ENCODE assay signal across 7 cellular contexts in the genomic region with DNA sequence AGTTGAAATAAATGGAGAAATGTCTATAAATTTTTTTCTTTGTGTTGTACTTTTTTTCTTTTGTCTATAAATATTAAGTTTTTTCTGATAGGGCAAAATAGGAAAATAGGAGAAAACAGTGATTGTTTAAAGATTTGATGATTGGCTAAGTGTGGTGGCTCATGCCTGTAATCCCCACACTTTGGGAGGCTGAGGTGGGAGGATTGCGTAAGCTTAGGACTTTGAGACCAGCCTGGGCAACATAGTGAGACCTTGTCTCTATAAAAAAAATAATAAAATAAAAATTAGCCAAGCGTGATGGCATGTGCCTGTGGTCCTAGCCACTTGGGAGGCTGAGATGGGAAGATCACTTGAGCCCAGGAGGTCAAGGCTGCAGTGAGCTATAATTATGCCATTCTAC.
"Had no signal": no experiment of that assay in that cellular context is flagged by ENCODE, and none has a peak within 500 bp of the region (broad histone marks: within the 10 kb centered on the region; RNA-seq: fewer than 3 reads in every experiment).

No MANE protein-coding gene starts in this region.

- FAIRE-seq: K562 had no signal

- H2AFZ ChIP-seq: GM23338 had no signal

- H3K36me3 ChIP-seq: HAP-1 had no signal

- H3K9me3 ChIP-seq: HAP-1 had no signal

- H3K4me3 ChIP-seq: GM23338, HAP-1, K562 had no signal

- H3K27ac ChIP-seq: HL-60 had no signal

- ATAC-seq: GM23338, HCT116, K562 had no signal

- H3K4me1 ChIP-seq: HAP-1 had no signal

- H3K4me2 ChIP-seq: GM23338 had no signal

- DNase-seq: H7, KG1 had no signal
